In the genomic region with DNA sequence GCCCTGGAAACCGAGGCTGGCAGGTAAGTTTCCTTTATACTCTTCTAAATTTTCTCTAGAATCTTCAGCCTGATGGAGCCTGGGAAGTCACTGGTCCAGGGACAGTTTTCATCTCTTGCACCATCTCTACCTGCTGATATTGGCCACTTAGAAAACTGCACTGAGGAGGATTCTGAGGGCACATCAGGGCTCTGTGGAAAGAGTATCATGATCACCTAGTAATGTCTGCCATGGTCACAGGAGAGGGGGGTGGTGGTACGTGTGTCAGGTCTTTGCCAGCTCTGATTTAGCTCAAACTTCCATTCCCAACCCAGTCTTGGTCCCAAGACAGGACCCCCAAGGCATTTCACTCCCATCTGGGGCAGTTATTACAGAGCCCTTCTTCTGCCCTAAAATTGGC, we compare ENCODE assay signal across 17 cellular contexts. TPM values are rescaled to one million over a fixed set of nuclear protein-coding genes. Genes with fewer than 3 reads are reported as not detected.
DNase-seq lines count a peak whose midpoint lies in the region; ATAC-seq and TF ChIP-seq lines count a peak whose summit lies in the region.
"Had no signal": no experiment of that assay in that cellular context is flagged by ENCODE, and none has a peak within 500 bp of the region (broad histone marks: within the 10 kb centered on the region; RNA-seq: fewer than 3 reads in every experiment).

No MANE protein-coding gene starts in this region.

- H3K27ac ChIP-seq in heart left ventricle (peak overlapping the region in 2 of 12 donors; percentile 25 to 61), OCI-LY7 (ENCODE audit: low read depth, low read length, poor library complexity, severe bottlenecking) (no peak overlapping the region), neural progenitor cell (no peak overlapping the region)
- H3K27ac ChIP-seq: BLaER1 had no signal

- WGBS in heart left ventricle, 4 donors = 47 to 70% (median 63%) methylated on average over 2 of the region's 2 CpGs

- no peaks in the 10 kb centered on the region for H4K20me1 ChIP-seq in OCI-LY7 (ENCODE audit: insufficient read depth, low read length)
- H4K20me1 ChIP-seq in neural progenitor cell (ENCODE audit: low read depth) = no peaks in the 10 kb centered on the region

- H3K9me3 Mint-ChIP-seq in neural progenitor cell = no peaks in the 10 kb centered on the region
- H3K9me3 Mint-ChIP-seq: CD8-positive, alpha-beta memory T cell; HFFc6 had no signal

- H3K4me3 Mint-ChIP-seq in neural progenitor cell = no peak overlapping the region
- H3K4me3 Mint-ChIP-seq: HFFc6 had no signal

- ATAC-seq in left cardiac atrium = no peak
- ATAC-seq in heart left ventricle = no peak
- ATAC-seq in HG02885 (IDR thresholded peaks at IDR 0.05; ENCODE audit: poor library complexity, unreplicated experiment) = no peak
- no peak for ATAC-seq in GM21360 (IDR thresholded peaks at IDR 0.05; ENCODE audit: unreplicated experiment)
- ATAC-seq: HepG2 had no signal

- no peak overlapping the region for H3K4me2 ChIP-seq in OCI-LY7 (ENCODE audit: low read length)
- no peak overlapping the region for H3K4me2 ChIP-seq in neural progenitor cell
- H3K4me2 ChIP-seq: BLaER1 had no signal

- H3K9me3 ChIP-seq in heart left ventricle = no peaks in the 10 kb centered on the region
- no peaks in the 10 kb centered on the region for H3K9me3 ChIP-seq in OCI-LY7 (ENCODE audit: low read length)
- no peaks in the 10 kb centered on the region for H3K9me3 ChIP-seq in neural progenitor cell (ENCODE audit: low read depth)
- H3K9me3 ChIP-seq: BLaER1 had no signal

- H3K9me2 ChIP-seq in OCI-LY7 (ENCODE audit: insufficient read depth, low read length) = no peaks in the 10 kb centered on the region

- H3K36me3 ChIP-seq in heart left ventricle = peaks cover 0 to 13% (median 0%) of the 10 kb centered on the region in 9 donors
- no peaks in the 10 kb centered on the region for H3K36me3 ChIP-seq in OCI-LY7 (ENCODE audit: insufficient read depth, low read length)
- no peaks in the 10 kb centered on the region for H3K36me3 ChIP-seq in neural progenitor cell

- H3K27ac Mint-ChIP-seq in neural progenitor cell = no peak overlapping the region
- H3K27ac Mint-ChIP-seq: HFFc6 had no signal

- intact Hi-C loops in left cardiac atrium (cut with DNase I) = no loop called here
- intact Hi-C loops in heart left ventricle (cut with DNase I) = no loop called here
- intact Hi-C loops in OCI-LY7 (cut with micrococcal nuclease; ENCODE audit: unreplicated experiment) = no loop called here

- peaks cover 2% of the 10 kb centered on the region for H3K4me1 Mint-ChIP-seq in neural progenitor cell

- no peak for TF ChIP-seq POLR2A in heart left ventricle (IDR thresholded peaks at IDR 0.05)

- no TSS peak for BruUV-seq in OCI-LY7 (replicated peaks; lab: Mats Ljungman, UMichigan)

- peak overlapping the region; percentile 75; the same call in 1 of the 2 replicates for H2AFZ ChIP-seq in OCI-LY7 (ENCODE audit: low read length)
- H2AFZ ChIP-seq in neural progenitor cell (replicated peaks) = peak overlapping the region; percentile 79

- CTCF ChIA-PET in OCI-LY7 (lab: Charles Lee; ENCODE audit: unreplicated experiment) = no interaction called here

- POLR2A ChIA-PET in OCI-LY7 (lab: Charles Lee) = no interaction called here

- DNase-seq in left cardiac atrium (peak; percentile 2), heart left ventricle (no peak), OCI-LY7 (ENCODE audit: low spot score) (no peak), neural progenitor cell (ENCODE audit: low spot score) (no peak), NCI-H1417 (lab: John Stamatoyannopoulos, UW) (no peak)
- DNase-seq in activated CD4-positive, alpha-beta T cell treated with anti-CD3 and anti-CD28 coated beads, Interleukin-2, amount 50 U/mL, for 48 hours = no peak
- DNase-seq: 8988T; CD8-positive, alpha-beta memory T cell; DMS79; HFFc6; NCI-H187 treated with DMSO at 0.1 percent for 48 hours; NCI-H526 treated with DMSO at 0.1 percent for 48 hours had no signal

- no peak overlapping the region for H3K9ac ChIP-seq in neural progenitor cell
- H3K9ac ChIP-seq: BLaER1 had no signal

- H3K4me3 ChIP-seq in heart left ventricle = no peak overlapping the region
- no peak overlapping the region for H3K4me3 ChIP-seq in OCI-LY7 (ENCODE audit: low read depth, low read length, poor library complexity, severe bottlenecking)
- no peak overlapping the region for H3K4me3 ChIP-seq in neural progenitor cell
- H3K4me3 ChIP-seq: BLaER1 had no signal

- H3K27me3 ChIP-seq in heart left ventricle = no peaks in the 10 kb centered on the region
- no peaks in the 10 kb centered on the region for H3K27me3 ChIP-seq in neural progenitor cell
- H3K27me3 ChIP-seq: BLaER1 had no signal

- peaks cover 4% of the 10 kb centered on the region for H3F3A ChIP-seq in neural progenitor cell (ENCODE audit: low read depth)

- H3K4me1 ChIP-seq in heart left ventricle (peaks cover 0 to 14% (median 4%) of the 10 kb centered on the region in 12 donors), OCI-LY7 (ENCODE audit: insufficient read depth, low read length, poor library complexity, severe bottlenecking) (no peaks in the 10 kb centered on the region), neural progenitor cell (no peaks in the 10 kb centered on the region)
- H3K4me1 ChIP-seq: BLaER1 had no signal

- TF ChIP-seq CTCF in heart left ventricle (IDR thresholded peaks at IDR 0.05) (no peak), OCI-LY7 (conservative IDR thresholded peaks at IDR 0.05; ENCODE audit: low read length) (no peak), neural progenitor cell (IDR thresholded peaks at IDR 0.05) (no peak)

- H3K27me3 Mint-ChIP-seq in neural progenitor cell (ENCODE audit: insufficient read depth, low read depth) = no peaks in the 10 kb centered on the region
- H3K27me3 Mint-ChIP-seq: CD8-positive, alpha-beta memory T cell had no signal

- no peaks in the 10 kb centered on the region for H3K79me2 ChIP-seq in OCI-LY7 (ENCODE audit: insufficient read depth, low read depth, low read length)
- no peaks in the 10 kb centered on the region for H3K79me2 ChIP-seq in neural progenitor cell (ENCODE audit: low read depth)

- no peaks in the 10 kb centered on the region for H3K36me3 Mint-ChIP-seq in neural progenitor cell

RNA-seq across cellular contexts. Expression of gene DOC2B, which starts 35.2 kb away (rescaled TPM):
- total RNA-seq in left cardiac atrium = 10 to 100 TPM in 1 of 2 donors, 1 to 10 TPM in 1; 6.8 to 16.4 TPM
- total RNA-seq in heart left ventricle = 10 to 100 TPM in 2 of 9 donors, 1 to 10 TPM in 7; 1.7 to 13.0 (median 6.3) TPM
- 1 to 10 TPM; 2.4 to 5.8 TPM for polyA plus RNA-seq in heart left ventricle
- total RNA-seq in OCI-LY7 (2014; rRNA removed; shearing (Covaris generic)) = not detected in 2 replicates
- not detected in 2 replicates for total RNA-seq in OCI-LY7 (2022)
- 0.31 and 0.34 TPM in 2 replicates for total RNA-seq in neural progenitor cell (ENCODE audit: low replicate concordance)
- total RNA-seq: G401, HFFc6 had no signal
- polyA plus RNA-seq: CD8-positive, alpha-beta memory T cell had no signal
